Comparison of ENCODE assay signal across 21 cellular contexts in the genomic region with DNA sequence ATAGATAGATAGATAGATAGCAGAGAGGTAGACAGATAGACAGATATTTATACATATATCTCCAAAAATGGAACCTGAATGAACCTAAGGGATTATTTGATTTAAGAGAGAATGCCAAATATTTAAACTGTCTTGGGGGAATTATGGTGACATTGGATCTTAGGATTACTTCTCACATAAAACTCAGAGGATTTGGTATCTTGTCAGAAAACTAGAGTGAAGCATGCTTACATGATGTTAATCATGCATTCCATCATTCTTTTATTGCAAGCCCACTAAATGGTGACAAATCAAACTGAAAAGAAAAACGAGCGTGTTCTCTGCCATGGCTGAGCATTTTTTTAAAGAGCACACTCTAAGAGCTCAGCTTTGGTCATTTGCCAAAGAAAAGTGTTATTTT.
"Had no signal": no experiment of that assay in that cellular context is flagged by ENCODE, and none has a peak within 500 bp of the region (broad histone marks: within the 10 kb centered on the region; RNA-seq: fewer than 3 reads in every experiment).

No MANE protein-coding gene starts in this region.

- FAIRE-seq: HTR-8/SVneo had no signal

- H2AFZ ChIP-seq: PC-9 had no signal

- H3K9me3 ChIP-seq: Peyer's patch, SJCRH30 had no signal

- H3K27ac ChIP-seq: HL-60, PC-9, Peyer's patch, SJCRH30 had no signal

- H3K36me3 ChIP-seq: Peyer's patch, SJCRH30 had no signal

- H3K4me1 ChIP-seq: Peyer's patch had no signal

- DNase-seq: KBM-7, MV-4-11, NCI-H1048, NCI-H1105, NCI-H1417, NCI-H1436 treated with DMSO at 0.1 percent for 48 hours, NCI-H1694, NCI-H187 treated with DMSO at 0.1 percent for 48 hours, NCI-H2029 treated with DMSO at 0.1 percent for 48 hours, NCI-H2171 treated with DMSO at 0.1 percent for 48 hours, NCI-H524, NCI-H526 treated with DMSO at 0.1 percent for 48 hours, NCI-H774, OCI-M1, PC-9, Peyer's patch, SHP77 treated with DMSO at 0.1 percent for 48 hours, SJCRH30 had no signal

- H3K27me3 ChIP-seq: Peyer's patch, SJCRH30 had no signal

- ATAC-seq: Right ventricle myocardium inferior had no signal

- H3K4me3 ChIP-seq: PC-9, Peyer's patch, SJCRH30 had no signal

- H3K4me2 ChIP-seq: PC-9 had no signal
